13 cellular contexts compared by ENCODE assay signal in the genomic region with DNA sequence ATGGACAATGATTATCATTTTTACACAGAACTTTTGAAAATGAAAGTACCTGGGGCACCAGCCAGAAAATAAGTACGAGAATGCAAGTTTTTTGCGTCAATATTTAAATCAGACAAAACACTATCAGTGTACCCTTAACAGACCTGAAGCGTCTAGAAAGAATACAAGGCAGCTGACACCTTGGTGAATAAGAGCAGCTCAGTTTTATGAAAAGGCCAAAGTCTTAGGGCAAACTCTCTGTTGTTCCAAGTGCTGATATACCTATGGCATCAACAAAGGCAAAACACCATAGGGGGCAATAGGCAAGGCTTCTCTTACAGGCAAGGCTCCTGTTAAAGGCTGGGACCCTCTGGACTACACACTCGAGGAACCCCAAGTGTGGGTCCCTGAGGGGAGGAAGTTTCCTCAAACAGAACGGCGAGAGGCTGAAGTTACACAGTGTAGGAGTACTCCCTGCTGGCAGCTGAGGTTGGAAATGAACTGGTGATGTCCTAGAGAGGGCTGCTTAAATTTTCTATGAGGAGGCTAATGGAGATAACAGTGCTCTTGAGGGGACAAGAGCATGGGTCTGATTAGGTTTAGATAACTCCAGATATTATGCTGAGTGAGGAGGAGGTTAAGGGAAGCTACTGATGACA.
DNase-seq lines count a peak whose midpoint lies in the region; ATAC-seq and TF ChIP-seq lines count a peak whose summit lies in the region.
"Had no signal": no experiment of that assay in that cellular context is flagged by ENCODE, and none has a peak within 500 bp of the region (broad histone marks: within the 10 kb centered on the region; RNA-seq: fewer than 3 reads in every experiment).

No MANE protein-coding gene starts in this region.

- no peak overlapping the region for H3K18ac ChIP-seq in IMR-90 (ENCODE audit: low read depth, low read length)

- H3K4me1 ChIP-seq in IMR-90 (ENCODE audit: control insufficient read depth, insufficient read depth, low read length) (peaks cover 2% of the 10 kb centered on the region; the same call in 1 of the 2 replicates), SJCRH30 (no peaks in the 10 kb centered on the region)

- H3K4ac ChIP-seq in IMR-90 (ENCODE audit: low read depth, low read length), result peak overlapping the region; percentile 51; the same call in 1 of the 2 replicates

- no peak for TF ChIP-seq RAD21 in IMR-90 (IDR thresholded peaks at IDR 0.05; ENCODE audit: low read length)

- H2AK5ac ChIP-seq in IMR-90 (ENCODE audit: low read depth, low read length), result no peak overlapping the region

- H2BK5ac ChIP-seq in IMR-90 (ENCODE audit: low read depth, low read length, poor library complexity, severe bottlenecking), result no peak overlapping the region

- peaks cover 1% of the 10 kb centered on the region for H3K36me3 Mint-ChIP-seq in osteocyte (ENCODE audit: unreplicated experiment)

- peaks cover 19 to 34% of the 10 kb centered on the region in 2 experiments for H3K79me1 ChIP-seq in IMR-90 (ENCODE audit: low read depth in 1 of 2, low read length in 2 of 2)

- H4K91ac ChIP-seq in IMR-90 (ENCODE audit: insufficient read depth, low read depth, low read length), result no peak overlapping the region; the same call in 1 of the 2 replicates

- no peak overlapping the region for H2BK20ac ChIP-seq in IMR-90 (ENCODE audit: low read depth, low read length)

- H3K56ac ChIP-seq in IMR-90 (ENCODE audit: extremely low read depth, insufficient read depth, low read length), result no peak overlapping the region

- no peak overlapping the region for H3K4me3 ChIP-seq in IMR-90 (ENCODE audit: insufficient read depth, low read depth, low read length)
- H3K4me3 ChIP-seq in fibroblast of mammary gland (ENCODE audit: control insufficient read depth, low read depth, low read length), result no peak overlapping the region
- H3K4me3 ChIP-seq in SJCRH30, result no peak overlapping the region

- H4K5ac ChIP-seq in IMR-90 (ENCODE audit: low read depth, low read length), result no peak overlapping the region

- dilution Hi-C loops in IMR-90 (cut with HindIII; ENCODE audit: low sequenced_read_pairs, unreplicated experiment), result no loop called here

- H3K14ac ChIP-seq in IMR-90 (replicated peaks; ENCODE audit: low read depth, low read length), result no peak overlapping the region

- no peak overlapping the region for H2AK9ac ChIP-seq in IMR-90 (replicated peaks; ENCODE audit: low read depth, low read length, poor library complexity)

- H2AFZ ChIP-seq in IMR-90 (replicated peaks; ENCODE audit: low read length, poor library complexity), result no peak overlapping the region

- H3K9me3 ChIP-seq in IMR-90 (ENCODE audit: control insufficient read depth, insufficient read depth, low read length) (no peaks in the 10 kb centered on the region), SJCRH30 (replicated peaks) (no peaks in the 10 kb centered on the region)

- in situ Hi-C loops in IMR-90 (cut with MboI; ENCODE audit: low sequenced_read_pairs), result no loop called here

- no peaks in the 10 kb centered on the region for H3K27me3 ChIP-seq in IMR-90 (ENCODE audit: control insufficient read depth, insufficient read depth, low read length)
- H3K27me3 ChIP-seq in SJCRH30, result no peaks in the 10 kb centered on the region

- H2BK15ac ChIP-seq in IMR-90 (ENCODE audit: low read depth, low read length), result no peak overlapping the region

- peak; percentile 17 for TF ChIP-seq CTCF in AG09319 (IDR thresholded peaks at IDR 0.05; ENCODE audit: low read depth, low read length)
- TF ChIP-seq CTCF in IMR-90 (conservative IDR thresholded peaks at IDR 0.05; ENCODE audit: low read depth, low read length), result no peak
- no peak for TF ChIP-seq CTCF in fibroblast of mammary gland (conservative IDR thresholded peaks at IDR 0.05; ENCODE audit: control insufficient read depth, insufficient read depth, low read depth, low read length)
- no peak for TF ChIP-seq CTCF in omental fat pad (IDR thresholded peaks at IDR 0.05)
- no peak for TF ChIP-seq CTCF in osteocyte (IDR thresholded peaks at IDR 0.05)

- H3K9me3 Mint-ChIP-seq in osteocyte (ENCODE audit: unreplicated experiment), result no peaks in the 10 kb centered on the region
- H3K9me3 Mint-ChIP-seq: activated CD8-positive, alpha-beta T cell treated with anti-CD3 and anti-CD28 coated beads for 36 hours; nephron; T-helper 1 cell treated with Interleukin-12 subunit alpha and Interleukin-12 subunit beta and Interleukin-4 antibody, amounts not matched to agents 30 μg/mL and 1 μg/mL, for 36 hours had no signal

- no peaks in the 10 kb centered on the region for H3K4me1 Mint-ChIP-seq in osteocyte (ENCODE audit: unreplicated experiment)

- H3K4me2 ChIP-seq in IMR-90 (ENCODE audit: low read depth, low read length), result no peak overlapping the region

- H3K9ac ChIP-seq in IMR-90 (ENCODE audit: low read depth, low read length), result no peak overlapping the region

- no peak for TF ChIP-seq POLR2A in IMR-90 (IDR thresholded peaks at IDR 0.05; ENCODE audit: low read depth, low read length)

- intact Hi-C loops in IMR-90 (cut with micrococcal nuclease), result no loop called here

- POLR2A ChIA-PET in IMR-90 (lab: Charles Lee; ENCODE audit: unreplicated experiment), result no interaction called here

- no peaks in the 10 kb centered on the region; the same call in 1 of the 2 replicates for H4K20me1 ChIP-seq in IMR-90 (ENCODE audit: insufficient read depth, low read length)

- BruUV-seq in IMR-90 (replicated peaks; lab: Mats Ljungman, UMichigan), result no TSS peak

- H3K9me1 ChIP-seq in IMR-90 (ENCODE audit: insufficient read depth, low read length), result peaks cover 9% of the 10 kb centered on the region; the same call in 1 of the 2 replicates

- CTCF ChIA-PET in IMR-90 (lab: Yijun Ruan, JAX), result no interaction called here

- no peak overlapping the region for H3K27ac ChIP-seq in IMR-90 (ENCODE audit: insufficient read depth, low read length)
- H3K27ac ChIP-seq in SJCRH30, result no peak overlapping the region

- DNase-seq in AG09319 (ENCODE audit: extremely low read depth, low read depth) (no peak), IMR-90 (no peak), fibroblast of mammary gland (ENCODE audit: low read depth) (peak; percentile 25), omental fat pad (ENCODE audit: low spot score) (no peak), T-helper 2 cell (no peak), osteocyte (ENCODE audit: extremely low spot score, unreplicated experiment) (no peak), SJCRH30 (no peak)
- DNase-seq: activated CD8-positive, alpha-beta T cell treated with anti-CD3 and anti-CD28 coated beads for 36 hours; activated gamma-delta T cell treated with Interleukin-2 at 50 U/mL for 16 hours; central memory CD4-positive, alpha-beta T cell had no signal

- H3K23ac ChIP-seq in IMR-90 (ENCODE audit: low read depth, low read length), result no peak overlapping the region

- no peak overlapping the region for H3K27ac Mint-ChIP-seq in osteocyte (ENCODE audit: unreplicated experiment)
- H3K27ac Mint-ChIP-seq: activated CD8-positive, alpha-beta T cell treated with anti-CD3 and anti-CD28 coated beads for 36 hours; nephron; T-helper 1 cell treated with Interleukin-12 subunit alpha and Interleukin-12 subunit beta and Interleukin-4 antibody, amounts not matched to agents 30 μg/mL and 1 μg/mL, for 36 hours had no signal

- WGBS in IMR-90 (ENCODE audit: extremely low coverage in 2 of 2, insufficient read length in 1 of 2), 2 experiments, result 75% methylated on average over 4 of the region's 6 CpGs; no CpG with 5 or more reads in 1 of the 2 experiments

- H3K4me3 Mint-ChIP-seq in osteocyte (ENCODE audit: unreplicated experiment), result no peak overlapping the region
- H3K4me3 Mint-ChIP-seq: activated CD8-positive, alpha-beta T cell treated with anti-CD3 and anti-CD28 coated beads for 36 hours; nephron; T-helper 1 cell treated with Interleukin-12 subunit alpha and Interleukin-12 subunit beta and Interleukin-4 antibody, amounts not matched to agents 30 μg/mL and 1 μg/mL, for 36 hours had no signal

- H3K27me3 Mint-ChIP-seq in osteocyte (ENCODE audit: unreplicated experiment), result no peaks in the 10 kb centered on the region
- H3K27me3 Mint-ChIP-seq: activated CD8-positive, alpha-beta T cell treated with anti-CD3 and anti-CD28 coated beads for 36 hours had no signal

- peaks cover 1% of the 10 kb centered on the region; the same call in 1 of the 2 replicates for H3K36me3 ChIP-seq in IMR-90 (ENCODE audit: control insufficient read depth, insufficient read depth, low read length)
- H3K36me3 ChIP-seq in SJCRH30, result no peaks in the 10 kb centered on the region

- no peak overlapping the region for H4K8ac ChIP-seq in IMR-90 (ENCODE audit: low read depth in 2 of 2, low read length in 2 of 2)

- no peak for ATAC-seq in IMR-90 (ENCODE audit: low read depth)
- ATAC-seq in omental fat pad (ENCODE audit: low FRiP score), result peak; percentile 72
- ATAC-seq in HG03457 (IDR thresholded peaks at IDR 0.05; ENCODE audit: unreplicated experiment), result no peak
- ATAC-seq: activated CD8-positive, alpha-beta T cell treated with anti-CD3 and anti-CD28 coated beads for 36 hours had no signal

- H2BK120ac ChIP-seq in IMR-90 (ENCODE audit: low read depth, low read length), result 0 out of 2 replicates have a peak overlapping the region, but pooled peaks have one; percentile 9

TF ChIP-seq in IMR-90, 13 proteins besides CTCF, POLR2A, EP300 and RAD21 (continues in another document):
- TF ChIP-seq MXI1 (IDR thresholded peaks at IDR 0.05; ENCODE audit: borderline replicate concordance, low read depth, low read length), result no peak
- TF ChIP-seq, protein P1, sequence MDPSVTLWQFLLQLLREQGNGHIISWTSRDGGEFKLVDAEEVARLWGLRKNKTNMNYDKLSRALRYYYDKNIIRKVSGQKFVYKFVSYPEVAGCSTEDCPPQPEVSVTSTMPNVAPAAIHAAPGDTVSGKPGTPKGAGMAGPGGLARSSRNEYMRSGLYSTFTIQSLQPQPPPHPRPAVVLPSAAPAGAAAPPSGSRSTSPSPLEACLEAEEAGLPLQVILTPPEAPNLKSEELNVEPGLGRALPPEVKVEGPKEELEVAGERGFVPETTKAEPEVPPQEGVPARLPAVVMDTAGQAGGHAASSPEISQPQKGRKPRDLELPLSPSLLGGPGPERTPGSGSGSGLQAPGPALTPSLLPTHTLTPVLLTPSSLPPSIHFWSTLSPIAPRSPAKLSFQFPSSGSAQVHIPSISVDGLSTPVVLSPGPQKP (IDR thresholded peaks at IDR 0.05; ENCODE audit: borderline replicate concordance, low read depth, low read length), result no peak
- no peak for TF ChIP-seq SMC3 (IDR thresholded peaks at IDR 0.05; ENCODE audit: low read depth, low read length)
- TF ChIP-seq, protein P2, sequence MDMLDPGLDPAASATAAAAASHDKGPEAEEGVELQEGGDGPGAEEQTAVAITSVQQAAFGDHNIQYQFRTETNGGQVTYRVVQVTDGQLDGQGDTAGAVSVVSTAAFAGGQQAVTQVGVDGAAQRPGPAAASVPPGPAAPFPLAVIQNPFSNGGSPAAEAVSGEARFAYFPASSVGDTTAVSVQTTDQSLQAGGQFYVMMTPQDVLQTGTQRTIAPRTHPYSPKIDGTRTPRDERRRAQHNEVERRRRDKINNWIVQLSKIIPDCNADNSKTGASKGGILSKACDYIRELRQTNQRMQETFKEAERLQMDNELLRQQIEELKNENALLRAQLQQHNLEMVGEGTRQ (IDR thresholded peaks at IDR 0.05; ENCODE audit: low read depth, low read length), result no peak
- TF ChIP-seq RFX5 (IDR thresholded peaks at IDR 0.05; ENCODE audit: low read depth, low read length), result no peak
- TF ChIP-seq NFE2L2 (IDR thresholded peaks at IDR 0.05; ENCODE audit: low read depth, low read length), result no peak
- TF ChIP-seq CHD1 (IDR thresholded peaks at IDR 0.05; ENCODE audit: low read depth, low read length), result no peak
